ENCODE assay signal across 13 cellular contexts in the genomic region with DNA sequence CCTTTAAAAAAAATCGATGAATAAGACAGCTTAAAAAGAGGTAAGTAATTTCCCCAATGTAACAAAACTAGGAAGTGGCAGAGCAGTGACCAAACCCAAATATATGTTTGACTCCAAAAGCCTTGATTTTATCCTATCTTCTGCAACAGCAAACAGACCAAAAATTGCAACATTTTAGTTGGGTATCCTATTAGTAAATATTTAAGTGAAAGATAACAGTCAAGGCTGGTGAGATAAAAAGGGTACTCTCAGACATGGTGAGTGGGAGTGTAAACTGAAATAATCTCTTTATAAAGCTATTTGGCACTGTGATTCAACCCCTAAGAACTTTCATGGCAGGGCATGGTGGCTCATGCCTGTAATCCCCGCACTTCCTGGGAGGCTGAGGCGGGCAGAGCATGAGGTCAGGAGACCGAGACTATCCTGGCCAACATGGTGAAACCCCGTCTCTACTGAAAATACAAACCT. TPM values are rescaled to one million over a fixed set of nuclear protein-coding genes. Genes with fewer than 3 reads are reported as not detected.
DNase-seq lines count a peak whose midpoint lies in the region; ATAC-seq and TF ChIP-seq lines count a peak whose summit lies in the region.
"Had no signal": no experiment of that assay in that cellular context is flagged by ENCODE, and none has a peak within 500 bp of the region (broad histone marks: within the 10 kb centered on the region; RNA-seq: fewer than 3 reads in every experiment).

No MANE protein-coding gene starts in this region.

- intact Hi-C loops in stomach (cut with DNase I; ENCODE audit: low total_unique reads) = no loop called here

- H3K27ac ChIP-seq in epithelial cell of prostate (peak overlapping the region; percentile 92), stomach (peak overlapping the region in 2 of 5 donors; percentile 51 to 98)
- H3K27ac ChIP-seq: prostate gland had no signal

- H3K36me3 ChIP-seq in stomach = no peaks in the 10 kb centered on the region
- H3K36me3 ChIP-seq: prostate gland had no signal

- H3K4me1 ChIP-seq in stomach = peaks cover 20 to 51% (median 38%) of the 10 kb centered on the region in 4 donors
- H3K4me1 ChIP-seq: prostate gland had no signal

- TF ChIP-seq POLR2A in stomach (IDR thresholded peaks at IDR 0.05) = no peak

- TF ChIP-seq CTCF in retinal pigment epithelial cell (conservative IDR thresholded peaks at IDR 0.05; ENCODE audit: low read depth, low read length) (no peak), stomach (IDR thresholded peaks at IDR 0.05) (no peak)

- TF ChIP-seq EP300 in stomach (IDR thresholded peaks at IDR 0.05) = no peak

- H3K27me3 ChIP-seq in stomach = no peaks in the 10 kb centered on the region

- H3K4me3 ChIP-seq in retinal pigment epithelial cell (ENCODE audit: low read length) (no peak overlapping the region), stomach (no peak overlapping the region)
- H3K4me3 ChIP-seq: prostate gland had no signal

- no peak for ATAC-seq in GM18511 (IDR thresholded peaks at IDR 0.05; ENCODE audit: unreplicated experiment)

- H3K9me3 ChIP-seq in stomach = peaks cover 0 to 5% (median 0%) of the 10 kb centered on the region in 4 donors
- H3K9me3 ChIP-seq: prostate gland had no signal

- DNase-seq in H4 (ENCODE audit: low spot score) (peak; percentile 37), RPMI7951 (ENCODE audit: low read depth) (peak; percentile 59), epithelial cell of prostate (ENCODE audit: low read depth, low spot score) (peak; percentile 59), retinal pigment epithelial cell (ENCODE audit: low read depth) (peak; percentile 79), stomach (no peak)
- DNase-seq in activated T-cell treated with anti-CD3 and anti-CD28 coated beads, Interleukin-2, amount 50 U/mL, for 1 hour = no peak
- DNase-seq: activated B cell treated with CpG ODN at 0.5 μM for 24 hours, activated gamma-delta T cell treated with Interleukin-2 at 50 U/mL for 16 hours, dermis blood vessel endothelial cell, NCI-H1930, NCI-H524 had no signal

- WGBS in stomach, 5 donors = 24 to 65% (median 50%) methylated on average over 4 to 5 of the region's 5 CpGs

RNA-seq across cellular contexts. Expression of gene RDX, which starts 1.9 kb away (rescaled TPM):
- total RNA-seq in H4 (2014; rRNA removed; shearing (Covaris generic)) = 55.4 and 68.9 TPM in 2 replicates
- 100 and 125 TPM in 2 replicates for total RNA-seq in RPMI7951 (2014; rRNA removed; shearing (Covaris generic))
- 100 to 1,000 TPM in 1 of 5 donors, 10 to 100 TPM in 4; 49.4 to 426 (median 65.3) TPM for total RNA-seq in stomach
- polyA plus RNA-seq in stomach = 10 to 100 TPM; 18.1 to 25.1 (median 22.8) TPM

Comparison
In these comparisons a context has a peak if more than half of its experiments do, and no peak if none do; other contexts are left out.
1. DNase-seq: peak in H4 (single experiment), RPMI7951 (single experiment), epithelial cell of prostate (single experiment) and retinal pigment epithelial cell (single experiment); none in stomach (single experiment) and activated T-cell treated with anti-CD3 and anti-CD28 coated beads, Interleukin-2, amount 50 U/mL, for 1 hour (single experiment).